In genomic region chr6:11943060-11943459, GRCh38 we compare ENCODE assay signal across 14 cellular contexts.
DNase-seq lines count a peak whose midpoint lies in the region; ATAC-seq and TF ChIP-seq lines count a peak whose summit lies in the region.
"Had no signal": no experiment of that assay in that cellular context is flagged by ENCODE, and none has a peak within 500 bp of the region (broad histone marks: within the 10 kb centered on the region; RNA-seq: fewer than 3 reads in every experiment).

No MANE protein-coding gene starts in this region.

- H3K18ac ChIP-seq in mesenchymal stem cell (ENCODE audit: low read depth in 1 of 2, low read length in 2 of 2) = no peak overlapping the region

- ATAC-seq in body of pancreas = peak; percentile 34

- WGBS in body of pancreas, 2 donors = 81 to 84% methylated on average over 5 of the region's 5 CpGs
- 92% methylated on average over 3 of the region's 5 CpGs for WGBS in mesenchymal stem cell

- H3K9me3 ChIP-seq in body of pancreas (no peaks in the 10 kb centered on the region), mesenchymal stem cell (ENCODE audit: control insufficient read depth, low read length) (no peaks in the 10 kb centered on the region)
- H3K9me3 ChIP-seq in effector memory CD4-positive, alpha-beta T cell (ENCODE audit: control insufficient read depth, low read length) = no peaks in the 10 kb centered on the region
- H3K9me3 ChIP-seq: BE2C had no signal

- intact Hi-C loops in body of pancreas (cut with DNase I) = no loop called here

- H3K4ac ChIP-seq in mesenchymal stem cell (ENCODE audit: low read depth in 1 of 2, low read length in 2 of 2) = no peak overlapping the region

- H4K91ac ChIP-seq in mesenchymal stem cell (ENCODE audit: low read length) = no peak overlapping the region

- DNase-seq in M059J (ENCODE audit: low read depth) = peak; percentile 9
- DNase-seq in body of pancreas = no peak
- DNase-seq in left kidney (ENCODE audit: low read depth, low spot score) = peak; percentile 20
- no peak for DNase-seq in activated CD8-positive, alpha-beta memory T cell treated with anti-CD3 and anti-CD28 coated beads for 24 hours
- no peak for DNase-seq in GM03348 (ENCODE audit: low spot score)
- no peak for DNase-seq in effector memory CD4-positive, alpha-beta T cell
- DNase-seq in mesenchymal stem cell = no peak
- DNase-seq: ACHN; BE2C; C1 segment of cervical spinal cord; CD4-positive, CD25-positive, alpha-beta regulatory T cell; CD8-positive, alpha-beta memory T cell; COR-L47; H9 had no signal

- H4K8ac ChIP-seq in mesenchymal stem cell (ENCODE audit: low read length) = no peak overlapping the region

- H2BK120ac ChIP-seq in mesenchymal stem cell (ENCODE audit: low read depth, low read length) = no peak overlapping the region

- no peak overlapping the region for H2BK15ac ChIP-seq in mesenchymal stem cell (ENCODE audit: low read depth, poor library complexity, severe bottlenecking)

- H3K4me2 ChIP-seq in mesenchymal stem cell (ENCODE audit: low read length, poor library complexity, severe bottlenecking) = no peak overlapping the region

- H3K4me3 ChIP-seq in body of pancreas (no peak overlapping the region), mesenchymal stem cell (ENCODE audit: insufficient read depth in 1 of 2, low read depth in 1 of 2, low read length in 2 of 2) (no peak overlapping the region)
- no peak overlapping the region for H3K4me3 ChIP-seq in effector memory CD4-positive, alpha-beta T cell (ENCODE audit: insufficient read depth, low read depth, low read length, poor library complexity, severe bottlenecking)

- no peak overlapping the region for H3K14ac ChIP-seq in mesenchymal stem cell (ENCODE audit: low read length in 2 of 2)

- no peak overlapping the region for H3K23ac ChIP-seq in mesenchymal stem cell (ENCODE audit: low read length in 2 of 2)

- H3K27me3 ChIP-seq in body of pancreas = no peaks in the 10 kb centered on the region
- H3K27me3 ChIP-seq in effector memory CD4-positive, alpha-beta T cell (replicated peaks; ENCODE audit: control insufficient read depth, insufficient read depth, low read length, poor library complexity, severe bottlenecking) = no peaks in the 10 kb centered on the region
- H3K27me3 ChIP-seq in mesenchymal stem cell (ENCODE audit: control insufficient read depth in 1 of 2, insufficient read depth in 1 of 2, low read length in 2 of 2) = no peaks in the 10 kb centered on the region
- H3K27me3 ChIP-seq: BE2C had no signal

- no peak overlapping the region for H2AK5ac ChIP-seq in mesenchymal stem cell (ENCODE audit: low read length, severe bottlenecking)

- H3K36me3 ChIP-seq in body of pancreas (replicated peaks in 1 of 2; ENCODE audit: insufficient read depth in 1 of 2, low read depth in 2 of 2) (no peaks in the 10 kb centered on the region), mesenchymal stem cell (ENCODE audit: control insufficient read depth in 1 of 2, insufficient read depth in 2 of 2, low read depth in 1 of 2, low read length in 2 of 2) (no peaks in the 10 kb centered on the region)
- H3K36me3 ChIP-seq in effector memory CD4-positive, alpha-beta T cell (ENCODE audit: control insufficient read depth, insufficient read depth, low read length) = no peaks in the 10 kb centered on the region
- H3K36me3 ChIP-seq: BE2C had no signal

- H3K4me1 ChIP-seq in body of pancreas (peaks cover 33% of the 10 kb centered on the region), mesenchymal stem cell (ENCODE audit: control insufficient read depth, insufficient read depth, low read depth, low read length) (peaks cover 4% of the 10 kb centered on the region)
- no peaks in the 10 kb centered on the region for H3K4me1 ChIP-seq in effector memory CD4-positive, alpha-beta T cell (ENCODE audit: control insufficient read depth, insufficient read depth, low read length, poor library complexity, severe bottlenecking)
- H3K4me1 ChIP-seq: BE2C had no signal

- no peak for TF ChIP-seq CTCF in body of pancreas (IDR thresholded peaks at IDR 0.05)

- H3K27ac ChIP-seq in body of pancreas (no peak overlapping the region), mesenchymal stem cell (ENCODE audit: low read length, poor library complexity, severe bottlenecking) (no peak overlapping the region)
- no peak overlapping the region for H3K27ac ChIP-seq in effector memory CD4-positive, alpha-beta T cell (ENCODE audit: insufficient read depth, low read length, poor library complexity, severe bottlenecking)

- H2BK12ac ChIP-seq in mesenchymal stem cell (ENCODE audit: low read length in 2 of 2) = no peak overlapping the region

- no peak overlapping the region for H2AFZ ChIP-seq in mesenchymal stem cell (ENCODE audit: low read depth, low read length)

- no peaks in the 10 kb centered on the region for H3K79me1 ChIP-seq in mesenchymal stem cell (replicated peaks; ENCODE audit: low read length, poor library complexity, severe bottlenecking)

- no peak overlapping the region for H3K9ac ChIP-seq in mesenchymal stem cell (ENCODE audit: low read length)

- H2BK5ac ChIP-seq in mesenchymal stem cell (ENCODE audit: low read depth, low read length, poor library complexity, severe bottlenecking) = no peak overlapping the region

- no peak for TF ChIP-seq POLR2A in body of pancreas (IDR thresholded peaks at IDR 0.05)

Comparison
In these comparisons a context has a peak if more than half of its experiments do, and no peak if none do; other contexts are left out.
1. DNase-seq: peak in M059J (single experiment) and left kidney (single experiment); none in body of pancreas (0 of 4), activated CD8-positive, alpha-beta memory T cell treated with anti-CD3 and anti-CD28 coated beads for 24 hours (single experiment), GM03348 (single experiment), effector memory CD4-positive, alpha-beta T cell (0 of 3) and mesenchymal stem cell (single experiment).